In genomic region chr11:57530215-57530595, GRCh38 we compare ENCODE assay signal across 1 cellular context.
TF ChIP-seq lines count a peak whose summit lies in the region.

No MANE protein-coding gene starts in this region.

TF ChIP-seq in K562, 482 proteins besides CTCF, POLR2A, EP300 and RAD21 (continued from another document):
- no peak for TF ChIP-seq ZBTB5 (IDR thresholded peaks at IDR 0.05)
